1 cellular context compared by ENCODE assay signal in genomic region chr5:124604419-124604818, GRCh38.
TF ChIP-seq lines count a peak whose summit lies in the region.

No MANE protein-coding gene starts in this region.

TF ChIP-seq in K562, 482 proteins besides CTCF, POLR2A, EP300 and RAD21 (continued from another document):
- TF ChIP-seq ZNF518B (CRISPR knock-in tag; IDR thresholded peaks at IDR 0.05): no peak
